ENCODE assay signal across 1 cellular context in genomic region chr2:74198461-74199274, GRCh38.
TF ChIP-seq lines count a peak whose summit lies in the region.

MTHFD2 (plus strand) TSS chr2:74198615; CDS start chr2:74198642, 27 bp downstream.

TF ChIP-seq in K562, 482 proteins besides CTCF, POLR2A, EP300 and RAD21 (continued from another document and continues in another):
- TF ChIP-seq ZBTB33 (CRISPR knock-in tag; IDR thresholded peaks at IDR 0.05) (peak; percentile 13; the same call in 1 of the 2 replicates), FOXK1 (CRISPR knock-in tag; IDR thresholded peaks at IDR 0.05; ENCODE audit: borderline replicate concordance) (peak; percentile 18; the same call in 1 of the 2 replicates), HDAC8 (tag; IDR thresholded peaks at IDR 0.05) (0 out of 2 replicates have a peak, but pooled peaks have one; percentile 61), SIN3A (IDR thresholded peaks at IDR 0.05; ENCODE audit: borderline replicate concordance in 2 of 2, control insufficient read depth in 1 of 2, low read depth in 2 of 2, low read length in 2 of 2) (peak; percentile 67 to 72; a peak in 1 of 4 replicates), ZNF436 (CRISPR knock-in tag; IDR thresholded peaks at IDR 0.05) (no peak), HIVEP1 (CRISPR knock-in tag; IDR thresholded peaks at IDR 0.05) (no peak), ARID4B (CRISPR knock-in tag; IDR thresholded peaks at IDR 0.05) (peak; percentile 85), CHD7 (IDR thresholded peaks at IDR 0.05; ENCODE audit: low read depth, low read length) (no peak), BCLAF1 (IDR thresholded peaks at IDR 0.05; ENCODE audit: borderline replicate concordance in 1 of 2, control insufficient read depth in 1 of 2, low read depth in 2 of 2, low read length in 1 of 2) (peak in 1 of 2 experiments; percentile 62; a peak in 1 of 4 replicates), RBFOX2 (IDR thresholded peaks at IDR 0.05; ENCODE audit: low read depth, low read length) (peak; percentile 100), ATF4 (CRISPR knock-in tag; IDR thresholded peaks at IDR 0.05) (peak; percentile 100), GTF2A2 (tag; IDR thresholded peaks at IDR 0.05) (peak; percentile 81), RFX7 (CRISPR knock-in tag; IDR thresholded peaks at IDR 0.05) (no peak), TARDBP (IDR thresholded peaks at IDR 0.05) (peak; percentile 42; the same call in 1 of the 2 replicates), KLF10 (CRISPR knock-in tag; IDR thresholded peaks at IDR 0.05) (no peak), SNIP1 (IDR thresholded peaks at IDR 0.05; ENCODE audit: low read depth) (no peak), TFAM (CRISPR knock-in tag; conservative IDR thresholded peaks at IDR 0.05) (no peak), TAL1 (IDR thresholded peaks at IDR 0.05) (no peak), CBX1 (IDR thresholded peaks at IDR 0.05; ENCODE audit: low read depth) (peak; percentile 86), ZNF551 (CRISPR knock-in tag; IDR thresholded peaks at IDR 0.05) (no peak), E2F8 (IDR thresholded peaks at IDR 0.05; ENCODE audit: low read depth, partially characterized antibody) (peak; percentile 67)
